12 cellular contexts compared by ENCODE assay signal in the genomic region with DNA sequence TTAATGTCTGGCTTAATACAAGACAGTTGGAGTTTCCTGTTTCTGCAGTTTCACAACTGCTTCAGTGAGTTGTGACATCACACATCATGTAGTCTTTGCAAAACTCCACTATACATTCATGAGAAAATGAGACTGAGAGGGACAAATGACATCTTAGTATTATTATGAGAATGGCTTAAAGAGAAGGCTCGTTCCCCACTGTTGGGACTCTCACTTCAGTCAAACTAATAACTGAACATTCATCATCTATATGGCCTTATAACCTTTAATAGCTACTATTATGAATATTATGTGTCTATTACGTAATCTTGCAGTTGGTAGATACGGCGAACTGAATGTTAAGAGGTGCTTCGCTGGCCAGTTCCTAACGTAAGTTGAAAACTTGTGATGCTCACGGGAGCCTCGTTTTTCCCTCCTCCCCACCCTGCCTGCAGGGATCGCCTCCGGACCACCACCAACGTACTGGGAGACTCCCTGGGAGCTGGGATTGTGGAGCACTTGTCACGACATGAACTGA.
DNase-seq lines count a peak whose midpoint lies in the region; ATAC-seq lines count a peak whose summit lies in the region.
"Had no signal": no experiment of that assay in that cellular context is flagged by ENCODE, and none has a peak within 500 bp of the region (broad histone marks: within the 10 kb centered on the region; RNA-seq: fewer than 3 reads in every experiment).

No MANE protein-coding gene starts in this region.

- in situ Hi-C loops in ACHN (cut with HindIII; ENCODE audit: low pct_ligation_motif_present, low pct_unique_long_range_greater_than_20kb, low sequenced_read_pairs) = no loop called here

- H3K27me3 Mint-ChIP-seq in naive thymus-derived CD4-positive, alpha-beta T cell = peaks cover 4 to 16% (median 8%) of the 10 kb centered on the region in 5 donors
- peaks cover 0 to 2% (median 0%) of the 10 kb centered on the region in 5 donors for H3K27me3 Mint-ChIP-seq in naive thymus-derived CD8-positive, alpha-beta T cell

- no peak overlapping the region for H3K4me3 Mint-ChIP-seq in naive thymus-derived CD4-positive, alpha-beta T cell
- no peak overlapping the region for H3K4me3 Mint-ChIP-seq in naive thymus-derived CD8-positive, alpha-beta T cell
- H3K4me3 Mint-ChIP-seq: activated naive CD8-positive, alpha-beta T cell had no signal

- DNase-seq in SIG-M5 (lab: John Stamatoyannopoulos, UW) (peak; percentile 57), foreskin melanocyte (no peak), ACHN (no peak)
- DNase-seq in naive thymus-derived CD4-positive, alpha-beta T cell = no peak
- DNase-seq in naive thymus-derived CD8-positive, alpha-beta T cell = no peak
- DNase-seq: NCI-H748 treated with DMSO at 0.1 percent for 48 hours, right cardiac atrium, Right ventricle myocardium superior had no signal

- POLR2A ChIA-PET in naive thymus-derived CD4-positive, alpha-beta T cell (lab: Charles Lee) = interaction anchor here (0.6 kb wide), 1 partner anchor 78 kb away, joined by 4 read pairs; no protein-coding TSS in a partner anchor
- POLR2A ChIA-PET in naive thymus-derived CD8-positive, alpha-beta T cell (lab: Charles Lee) = no interaction called here

- no peak overlapping the region for H3K27ac Mint-ChIP-seq in naive thymus-derived CD4-positive, alpha-beta T cell
- H3K27ac Mint-ChIP-seq in naive thymus-derived CD8-positive, alpha-beta T cell = no peak overlapping the region
- H3K27ac Mint-ChIP-seq: activated naive CD8-positive, alpha-beta T cell had no signal

- H3K4me3 ChIP-seq in naive thymus-derived CD4-positive, alpha-beta T cell (ENCODE audit: low read length) = no peak overlapping the region

- H3K36me3 ChIP-seq in naive thymus-derived CD4-positive, alpha-beta T cell (ENCODE audit: control insufficient read depth in 2 of 3, insufficient read depth in 3 of 3, low read length in 3 of 3) = no peaks in the 10 kb centered on the region

- H3K36me3 Mint-ChIP-seq in naive thymus-derived CD4-positive, alpha-beta T cell = no peaks in the 10 kb centered on the region
- no peaks in the 10 kb centered on the region for H3K36me3 Mint-ChIP-seq in naive thymus-derived CD8-positive, alpha-beta T cell
- H3K36me3 Mint-ChIP-seq: activated naive CD8-positive, alpha-beta T cell had no signal

- no peak overlapping the region for H3K27ac ChIP-seq in naive thymus-derived CD4-positive, alpha-beta T cell (ENCODE audit: low read depth, low read length)

- CTCF ChIA-PET in naive thymus-derived CD4-positive, alpha-beta T cell (lab: Charles Lee) = no interaction called here

- peaks cover 4 to 7% of the 10 kb centered on the region in 2 donors for H3K4me1 ChIP-seq in naive thymus-derived CD4-positive, alpha-beta T cell (ENCODE audit: control insufficient read depth in 2 of 2, insufficient read depth in 2 of 2, low read length in 2 of 2)

- no peaks in the 10 kb centered on the region for H3K9me3 Mint-ChIP-seq in naive thymus-derived CD4-positive, alpha-beta T cell
- H3K9me3 Mint-ChIP-seq in naive thymus-derived CD8-positive, alpha-beta T cell = no peaks in the 10 kb centered on the region

- peak; percentile 49 for ATAC-seq in GM18511 (IDR thresholded peaks at IDR 0.05; ENCODE audit: unreplicated experiment)
- ATAC-seq in HG03159 (IDR thresholded peaks at IDR 0.05; ENCODE audit: unreplicated experiment) = peak; percentile 48
- ATAC-seq in naive thymus-derived CD4-positive, alpha-beta T cell = peak; percentile 42
- ATAC-seq in HG02642 (IDR thresholded peaks at IDR 0.05; ENCODE audit: poor library complexity, unreplicated experiment) = no peak
- ATAC-seq in naive thymus-derived CD8-positive, alpha-beta T cell = no peak
- ATAC-seq: right cardiac atrium had no signal

- intact Hi-C loops in naive thymus-derived CD4-positive, alpha-beta T cell (cut with micrococcal nuclease) = no loop called here

- H3K4me1 Mint-ChIP-seq in naive thymus-derived CD4-positive, alpha-beta T cell = peaks cover 4 to 12% (median 8%) of the 10 kb centered on the region in 7 donors
- peaks cover 4 to 23% (median 9%) of the 10 kb centered on the region in 4 donors for H3K4me1 Mint-ChIP-seq in naive thymus-derived CD8-positive, alpha-beta T cell

- no peaks in the 10 kb centered on the region for H3K27me3 ChIP-seq in naive thymus-derived CD4-positive, alpha-beta T cell (ENCODE audit: control insufficient read depth in 2 of 2, insufficient read depth in 2 of 2, low read length in 2 of 2)

- H3K9me3 ChIP-seq in naive thymus-derived CD4-positive, alpha-beta T cell (ENCODE audit: control insufficient read depth in 2 of 3, low read length in 3 of 3) = no peaks in the 10 kb centered on the region

Comparison
In these comparisons a context has a peak if more than half of its experiments do, and no peak if none do; other contexts are left out.
1. ATAC-seq: peak in GM18511 (single experiment), HG03159 (single experiment) and naive thymus-derived CD4-positive, alpha-beta T cell (single experiment); none in HG02642 (single experiment) and naive thymus-derived CD8-positive, alpha-beta T cell (0 of 2).